In the genomic region with DNA sequence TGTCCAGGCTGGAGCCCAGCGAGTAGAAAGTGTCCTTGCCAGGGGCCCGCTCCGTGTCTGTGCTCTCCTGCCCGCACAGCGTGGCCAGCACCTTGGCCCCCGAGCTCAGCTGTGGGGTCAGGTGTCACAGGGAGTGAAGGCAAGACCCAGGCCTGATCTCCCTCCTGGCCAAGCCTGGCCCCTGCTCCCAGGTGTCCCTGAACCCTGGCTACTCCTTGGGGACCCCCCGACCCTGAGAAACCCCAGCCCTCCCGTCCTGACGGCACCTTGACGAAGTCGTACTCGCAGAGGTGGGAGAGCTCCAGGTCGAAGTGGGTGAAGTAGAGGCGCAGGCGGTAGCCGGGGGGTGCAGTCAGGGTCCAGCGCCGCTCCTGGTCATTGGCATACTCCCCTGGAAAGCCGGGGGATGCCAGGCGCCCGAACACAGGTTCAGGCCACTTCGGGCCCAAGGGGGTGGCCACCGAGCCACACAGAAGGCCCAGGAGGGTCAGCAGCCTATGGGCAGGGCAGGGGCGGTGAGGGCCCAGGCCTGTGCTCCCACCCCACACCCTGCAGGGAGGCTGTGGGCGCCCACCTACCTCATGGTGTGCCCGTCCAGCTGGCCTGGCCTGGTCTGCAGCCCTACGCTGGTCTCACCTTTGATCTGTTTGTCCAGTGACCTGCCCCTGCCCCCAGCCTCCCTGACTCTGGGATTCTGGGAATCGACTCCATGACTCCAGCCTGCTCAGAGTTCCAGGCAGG, we compare ENCODE assay signal across 1 cellular context.
TF ChIP-seq lines count a peak whose summit lies in the region.

Gene MASP2, minus strand, starts transcription at position 615 of the 741 bp plus-strand sequence. Its CDS starts 32 bp downstream, at position 583.

TF ChIP-seq in HepG2, 621 proteins besides CTCF, POLR2A, EP300 and RAD21 (continued from another document and continues in another):
- TF ChIP-seq, protein P1, sequence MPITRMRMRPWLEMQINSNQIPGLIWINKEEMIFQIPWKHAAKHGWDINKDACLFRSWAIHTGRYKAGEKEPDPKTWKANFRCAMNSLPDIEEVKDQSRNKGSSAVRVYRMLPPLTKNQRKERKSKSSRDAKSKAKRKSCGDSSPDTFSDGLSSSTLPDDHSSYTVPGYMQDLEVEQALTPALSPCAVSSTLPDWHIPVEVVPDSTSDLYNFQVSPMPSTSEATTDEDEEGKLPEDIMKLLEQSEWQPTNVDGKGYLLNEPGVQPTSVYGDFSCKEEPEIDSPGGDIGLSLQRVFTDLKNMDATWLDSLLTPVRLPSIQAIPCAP (CRISPR knock-in tag; IDR thresholded peaks at IDR 0.05; ENCODE audit: low read depth), result no peak
- TF ChIP-seq RXRB (CRISPR knock-in tag; IDR thresholded peaks at IDR 0.05; ENCODE audit: borderline replicate concordance) (peak; percentile 81), NFKB2 (CRISPR knock-in tag; IDR thresholded peaks at IDR 0.05; ENCODE audit: borderline replicate concordance) (0 out of 2 replicates have a peak, but pooled peaks have one; percentile 45), RERE (CRISPR knock-in tag; IDR thresholded peaks at IDR 0.05; ENCODE audit: low read depth) (no peak), NFE2L2 (IDR thresholded peaks at IDR 0.05; ENCODE audit: low read length) (no peak), NFIC (IDR thresholded peaks at IDR 0.05; ENCODE audit: low read length) (no peak), ZNF777 (CRISPR knock-in tag; IDR thresholded peaks at IDR 0.05) (peak; percentile 64; the same call in 1 of the 2 replicates), ZNF12 (CRISPR knock-in tag; IDR thresholded peaks at IDR 0.05) (0 out of 2 replicates have a peak, but pooled peaks have one; percentile 28), AFF4 (CRISPR knock-in tag; IDR thresholded peaks at IDR 0.05) (no peak), FOSL1 (CRISPR knock-in tag; IDR thresholded peaks at IDR 0.05; ENCODE audit: borderline replicate concordance) (no peak), FOXK2 (IDR thresholded peaks at IDR 0.05) (no peak), ZNF17 (CRISPR knock-in tag; IDR thresholded peaks at IDR 0.05) (no peak), THAP7 (CRISPR knock-in tag; IDR thresholded peaks at IDR 0.05) (peak; percentile 34; the same call in 1 of the 2 replicates), ISX (CRISPR knock-in tag; conservative IDR thresholded peaks at IDR 0.05) (no peak), JUN (CRISPR knock-in tag; IDR thresholded peaks at IDR 0.05) (peak; percentile 58; the same call in 1 of the 2 replicates), ZSCAN22 (CRISPR knock-in tag; IDR thresholded peaks at IDR 0.05) (no peak), SOX13 (IDR thresholded peaks at IDR 0.05) (no peak), SOX13 (CRISPR knock-in tag; conservative IDR thresholded peaks at IDR 0.05 in 1 of 2, IDR thresholded peaks at IDR 0.05 in 1 of 2) (peak in 1 of 2 experiments; percentile 27; a peak in 2 of 4 replicates), ZNF34 (CRISPR knock-in tag; IDR thresholded peaks at IDR 0.05; ENCODE audit: borderline replicate concordance) (no peak), TRAFD1 (CRISPR knock-in tag; IDR thresholded peaks at IDR 0.05; ENCODE audit: borderline replicate concordance) (no peak), ATF7 (IDR thresholded peaks at IDR 0.05) (no peak), ATF7 (CRISPR knock-in tag; IDR thresholded peaks at IDR 0.05) (no peak; the same call in 1 of the 2 replicates), ZNF598 (CRISPR knock-in tag; IDR thresholded peaks at IDR 0.05; ENCODE audit: borderline replicate concordance) (peak; percentile 82; the same call in 1 of the 2 replicates)
- TF ChIP-seq, protein P2, sequence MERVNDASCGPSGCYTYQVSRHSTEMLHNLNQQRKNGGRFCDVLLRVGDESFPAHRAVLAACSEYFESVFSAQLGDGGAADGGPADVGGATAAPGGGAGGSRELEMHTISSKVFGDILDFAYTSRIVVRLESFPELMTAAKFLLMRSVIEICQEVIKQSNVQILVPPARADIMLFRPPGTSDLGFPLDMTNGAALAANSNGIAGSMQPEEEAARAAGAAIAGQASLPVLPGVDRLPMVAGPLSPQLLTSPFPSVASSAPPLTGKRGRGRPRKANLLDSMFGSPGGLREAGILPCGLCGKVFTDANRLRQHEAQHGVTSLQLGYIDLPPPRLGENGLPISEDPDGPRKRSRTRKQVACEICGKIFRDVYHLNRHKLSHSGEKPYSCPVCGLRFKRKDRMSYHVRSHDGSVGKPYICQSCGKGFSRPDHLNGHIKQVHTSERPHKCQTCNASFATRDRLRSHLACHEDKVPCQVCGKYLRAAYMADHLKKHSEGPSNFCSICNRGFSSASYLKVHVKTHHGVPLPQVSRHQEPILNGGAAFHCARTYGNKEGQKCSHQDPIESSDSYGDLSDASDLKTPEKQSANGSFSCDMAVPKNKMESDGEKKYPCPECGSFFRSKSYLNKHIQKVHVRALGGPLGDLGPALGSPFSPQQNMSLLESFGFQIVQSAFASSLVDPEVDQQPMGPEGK (CRISPR knock-in tag; IDR thresholded peaks at IDR 0.05), result peak; percentile 77
- TF ChIP-seq, protein P3, sequence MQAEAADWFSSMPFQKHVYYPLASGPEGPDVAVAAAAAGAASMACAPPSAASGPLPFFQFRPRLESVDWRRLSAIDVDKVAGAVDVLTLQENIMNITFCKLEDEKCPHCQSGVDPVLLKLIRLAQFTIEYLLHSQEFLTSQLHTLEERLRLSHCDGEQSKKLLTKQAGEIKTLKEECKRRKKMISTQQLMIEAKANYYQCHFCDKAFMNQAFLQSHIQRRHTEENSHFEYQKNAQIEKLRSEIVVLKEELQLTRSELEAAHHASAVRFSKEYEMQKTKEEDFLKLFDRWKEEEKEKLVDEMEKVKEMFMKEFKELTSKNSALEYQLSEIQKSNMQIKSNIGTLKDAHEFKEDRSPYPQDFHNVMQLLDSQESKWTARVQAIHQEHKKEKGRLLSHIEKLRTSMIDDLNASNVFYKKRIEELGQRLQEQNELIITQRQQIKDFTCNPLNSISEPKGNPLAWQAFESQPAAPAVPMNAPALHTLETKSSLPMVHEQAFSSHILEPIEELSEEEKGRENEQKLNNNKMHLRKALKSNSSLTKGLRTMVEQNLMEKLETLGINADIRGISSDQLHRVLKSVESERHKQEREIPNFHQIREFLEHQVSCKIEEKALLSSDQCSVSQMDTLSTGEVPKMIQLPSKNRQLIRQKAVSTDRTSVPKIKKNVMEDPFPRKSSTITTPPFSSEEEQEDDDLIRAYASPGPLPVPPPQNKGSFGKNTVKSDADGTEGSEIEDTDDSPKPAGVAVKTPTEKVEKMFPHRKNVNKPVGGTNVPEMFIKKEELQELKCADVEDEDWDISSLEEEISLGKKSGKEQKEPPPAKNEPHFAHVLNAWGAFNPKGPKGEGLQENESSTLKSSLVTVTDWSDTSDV (CRISPR knock-in tag; IDR thresholded peaks at IDR 0.05), result no peak
- TF ChIP-seq, protein P4, sequence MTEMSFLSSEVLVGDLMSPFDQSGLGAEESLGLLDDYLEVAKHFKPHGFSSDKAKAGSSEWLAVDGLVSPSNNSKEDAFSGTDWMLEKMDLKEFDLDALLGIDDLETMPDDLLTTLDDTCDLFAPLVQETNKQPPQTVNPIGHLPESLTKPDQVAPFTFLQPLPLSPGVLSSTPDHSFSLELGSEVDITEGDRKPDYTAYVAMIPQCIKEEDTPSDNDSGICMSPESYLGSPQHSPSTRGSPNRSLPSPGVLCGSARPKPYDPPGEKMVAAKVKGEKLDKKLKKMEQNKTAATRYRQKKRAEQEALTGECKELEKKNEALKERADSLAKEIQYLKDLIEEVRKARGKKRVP (CRISPR knock-in tag; IDR thresholded peaks at IDR 0.05), result no peak
- TF ChIP-seq, protein P5, sequence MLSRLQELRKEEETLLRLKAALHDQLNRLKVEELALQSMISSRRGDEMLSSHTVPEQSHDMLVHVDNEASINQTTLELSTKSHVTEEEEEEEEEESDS (CRISPR knock-in tag; IDR thresholded peaks at IDR 0.05; ENCODE audit: borderline replicate concordance), result no peak
